ENCODE assay signal across 18 cellular contexts in the genomic region with DNA sequence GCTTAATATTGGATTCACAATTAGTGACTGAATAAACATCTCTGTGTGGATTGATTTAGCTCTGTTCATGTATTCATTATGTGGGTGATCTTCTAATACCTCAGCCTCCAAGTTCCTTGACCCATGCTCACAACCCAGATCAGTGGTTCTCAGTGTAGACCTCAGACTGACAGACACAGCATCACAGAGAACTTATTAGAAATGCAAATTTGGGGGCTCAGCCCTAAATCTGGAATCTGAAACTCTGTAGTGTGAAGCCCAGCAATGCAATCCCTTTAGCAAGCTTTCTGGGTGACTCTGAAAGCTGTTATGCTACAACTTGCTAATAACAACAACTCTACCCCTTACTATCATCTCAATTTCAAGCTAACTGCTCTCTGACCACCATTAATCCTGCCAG.
A peak's percentile ranks its signal among the peaks of the same experiment; 100 is the strongest.
DNase-seq lines count a peak whose midpoint lies in the region; ATAC-seq and TF ChIP-seq lines count a peak whose summit lies in the region.
"Had no signal": no experiment of that assay in that cellular context is flagged by ENCODE, and none has a peak within 500 bp of the region (broad histone marks: within the 10 kb centered on the region; RNA-seq: fewer than 3 reads in every experiment).

No MANE protein-coding gene starts in this region.

- H3K27ac Mint-ChIP-seq in activated T-cell treated with anti-CD3 and anti-CD28 coated beads, Interleukin-2, amount 50 U/mL, for 24 hours: no peak overlapping the region

- no peaks in the 10 kb centered on the region for H3K36me3 ChIP-seq in right atrium auricular region
- H3K36me3 ChIP-seq: pancreas, SJSA1 had no signal

- ATAC-seq in GM18873 (IDR thresholded peaks at IDR 0.05; ENCODE audit: low FRiP score, unreplicated experiment) (peak; percentile 71), GM21423 (IDR thresholded peaks at IDR 0.05; ENCODE audit: unreplicated experiment) (peak; percentile 60), HG02852 (IDR thresholded peaks at IDR 0.05; ENCODE audit: unreplicated experiment) (peak; percentile 93), HG03565 (IDR thresholded peaks at IDR 0.05; ENCODE audit: unreplicated experiment) (peak; percentile 70)
- ATAC-seq: left ventricle myocardium superior, pancreas had no signal

- TF ChIP-seq CTCF in right atrium auricular region (IDR thresholded peaks at IDR 0.05): no peak

- no peaks in the 10 kb centered on the region for H3K9me3 ChIP-seq in right atrium auricular region
- H3K9me3 ChIP-seq: pancreas, SJSA1 had no signal

- H3K4me1 ChIP-seq in right atrium auricular region: no peaks in the 10 kb centered on the region
- H3K4me1 ChIP-seq: pancreas, SJSA1 had no signal

- H3K4me1 Mint-ChIP-seq in activated T-cell treated with anti-CD3 and anti-CD28 coated beads, Interleukin-2, amount 50 U/mL, for 24 hours (ENCODE audit: low read depth): no peaks in the 10 kb centered on the region

- no peaks in the 10 kb centered on the region for H3K36me3 Mint-ChIP-seq in activated T-cell treated with anti-CD3 and anti-CD28 coated beads, Interleukin-2, amount 50 U/mL, for 24 hours (ENCODE audit: low read depth)

- DNase-seq in HPDE6-E6E7 (ENCODE audit: extremely low spot score) (no peak), right atrium auricular region (ENCODE audit: low spot score) (no peak), inferior parietal cortex (ENCODE audit: extremely low spot score) (no peak)
- DNase-seq in activated T-cell treated with anti-CD3 and anti-CD28 coated beads, Interleukin-2, amount 50 U/mL, for 24 hours: no peak
- DNase-seq: activated CD4-positive, alpha-beta T cell treated with anti-CD3 and anti-CD28 coated beads for 48 hours; activated naive CD4-positive, alpha-beta T cell treated with anti-CD3 and anti-CD28 coated beads, Interleukin-2, amount 50 U/mL, for 16 hours; foreskin melanocyte; left ventricle myocardium superior; NCI-H2081 treated with DMSO at 0.1 percent for 48 hours; NCI-H526; pancreas; PC-9; stimulated activated CD4-positive, alpha-beta T cell treated with anti-CD3 and anti-CD28 coated beads, Interleukin-4, amount 100 ng/mL, for 1 hour had no signal

- no peak overlapping the region for H3K4me3 ChIP-seq in right atrium auricular region
- H3K4me3 ChIP-seq: pancreas, PC-9, SJSA1 had no signal

- H3K27me3 ChIP-seq in right atrium auricular region: no peaks in the 10 kb centered on the region
- H3K27me3 ChIP-seq: pancreas, SJSA1 had no signal

- no peaks in the 10 kb centered on the region for H3K27me3 Mint-ChIP-seq in activated T-cell treated with anti-CD3 and anti-CD28 coated beads, Interleukin-2, amount 50 U/mL, for 24 hours

- H3K9me3 Mint-ChIP-seq in activated T-cell treated with anti-CD3 and anti-CD28 coated beads, Interleukin-2, amount 50 U/mL, for 24 hours: no peaks in the 10 kb centered on the region

- H3K4me3 Mint-ChIP-seq in activated T-cell treated with anti-CD3 and anti-CD28 coated beads, Interleukin-2, amount 50 U/mL, for 24 hours: no peak overlapping the region

- H3K27ac ChIP-seq in right atrium auricular region: no peak overlapping the region
- H3K27ac ChIP-seq: pancreas, PC-9, SJSA1 had no signal
